In genomic region chr4:161208564-161208963, GRCh38 we compare ENCODE assay signal across 20 cellular contexts.
A peak's percentile ranks its signal among the peaks of the same experiment; 100 is the strongest.
DNase-seq lines count a peak whose midpoint lies in the region; ATAC-seq and TF ChIP-seq lines count a peak whose summit lies in the region.
"Had no signal": no experiment of that assay in that cellular context is flagged by ENCODE, and none has a peak within 500 bp of the region (broad histone marks: within the 10 kb centered on the region; RNA-seq: fewer than 3 reads in every experiment).

No MANE protein-coding gene starts in this region.

- H3K27ac Mint-ChIP-seq in progenitor cell of endocrine pancreas, result no peak overlapping the region
- H3K27ac Mint-ChIP-seq in activated naive CD4-positive, alpha-beta T cell treated with anti-CD3 and anti-CD28 coated beads, Interleukin-2, amount 10 ng/mL, durations not matched to agents 7 days and 5 days, result no peak overlapping the region
- H3K27ac Mint-ChIP-seq: CD14-positive monocyte, H9, T-cell had no signal

- WGBS in SK-N-SH (ENCODE audit: low lambda C conversion rate), result 14% methylated on average over 1 of the region's 1 CpG
- WGBS in upper lobe of left lung, 2 donors, result 56% methylated on average over 1 of the region's 1 CpG

- no peak overlapping the region for H3K4me3 Mint-ChIP-seq in progenitor cell of endocrine pancreas (ENCODE audit: low read depth)
- H3K4me3 Mint-ChIP-seq in activated naive CD4-positive, alpha-beta T cell treated with anti-CD3 and anti-CD28 coated beads, Interleukin-2, amount 10 ng/mL, durations not matched to agents 7 days and 5 days, result no peak overlapping the region
- H3K4me3 Mint-ChIP-seq: CD14-positive monocyte, H9, T-cell had no signal

- H3K27me3 ChIP-seq in BE2C, result no peaks in the 10 kb centered on the region
- H3K27me3 ChIP-seq in SK-N-SH (ENCODE audit: insufficient read depth), result no peaks in the 10 kb centered on the region
- H3K27me3 ChIP-seq in upper lobe of left lung, result no peaks in the 10 kb centered on the region
- H3K27me3 ChIP-seq: Peyer's patch had no signal

- CTCF ChIA-PET in SK-N-SH (lab: Yijun Ruan, JAX), result interaction anchor here (0.6 kb wide), 1 partner anchor 1381 kb away, joined by 3 read pairs; no protein-coding TSS in a partner anchor
- CTCF ChIA-PET in activated naive CD4-positive, alpha-beta T cell treated with anti-CD3 and anti-CD28 coated beads, Interleukin-2, amount 10 ng/mL, durations not matched to agents 7 days and 5 days (lab: Charles Lee), result no interaction called here

- H3K9ac ChIP-seq in SK-N-SH, result no peak overlapping the region

- H3K36me3 Mint-ChIP-seq in progenitor cell of endocrine pancreas (ENCODE audit: insufficient read depth), result no peaks in the 10 kb centered on the region
- H3K36me3 Mint-ChIP-seq in activated naive CD4-positive, alpha-beta T cell treated with anti-CD3 and anti-CD28 coated beads, Interleukin-2, amount 10 ng/mL, durations not matched to agents 7 days and 5 days, result no peaks in the 10 kb centered on the region
- H3K36me3 Mint-ChIP-seq: CD14-positive monocyte, T-cell had no signal

- H3K4me1 ChIP-seq in BE2C (peaks cover 16% of the 10 kb centered on the region), SK-N-SH (ENCODE audit: control insufficient read depth in 1 of 2, insufficient read depth in 2 of 2, low read depth in 1 of 2, low read length in 1 of 2) (peaks cover 0 to 5% of the 10 kb centered on the region in 2 experiments; a peak in 2 of 4 replicates), upper lobe of left lung (no peaks in the 10 kb centered on the region)
- H3K4me1 ChIP-seq: Peyer's patch had no signal

- H3K9me3 ChIP-seq in BE2C (no peaks in the 10 kb centered on the region), SK-N-SH (no peaks in the 10 kb centered on the region), upper lobe of left lung (no peaks in the 10 kb centered on the region)
- H3K9me3 ChIP-seq: Peyer's patch had no signal

- 0 out of 2 replicates have a peak, but pooled peaks have one; percentile 17 for TF ChIP-seq RAD21 in SK-N-SH (IDR thresholded peaks at IDR 0.05; ENCODE audit: low read length)

- H3F3A ChIP-seq in SK-N-SH (replicated peaks; ENCODE audit: insufficient read depth), result no peaks in the 10 kb centered on the region

- no peaks in the 10 kb centered on the region for H3K27me3 Mint-ChIP-seq in progenitor cell of endocrine pancreas
- H3K27me3 Mint-ChIP-seq in activated naive CD4-positive, alpha-beta T cell treated with anti-CD3 and anti-CD28 coated beads, Interleukin-2, amount 10 ng/mL, durations not matched to agents 7 days and 5 days, result no peaks in the 10 kb centered on the region
- H3K27me3 Mint-ChIP-seq: T-cell had no signal

- no peak overlapping the region for H2AFZ ChIP-seq in SK-N-SH (ENCODE audit: low read depth)

- TF ChIP-seq CTCF in BE2C (IDR thresholded peaks at IDR 0.05; ENCODE audit: low read depth, low read length) (no peak), SK-N-SH (IDR thresholded peaks at IDR 0.05) (no peak), progenitor cell of endocrine pancreas (IDR thresholded peaks at IDR 0.05; ENCODE audit: unreplicated experiment) (no peak), upper lobe of left lung (IDR thresholded peaks at IDR 0.05) (no peak)

- no peaks in the 10 kb centered on the region for H3K4me1 Mint-ChIP-seq in progenitor cell of endocrine pancreas (ENCODE audit: low read depth)
- H3K4me1 Mint-ChIP-seq in activated naive CD4-positive, alpha-beta T cell treated with anti-CD3 and anti-CD28 coated beads, Interleukin-2, amount 10 ng/mL, durations not matched to agents 7 days and 5 days, result no peaks in the 10 kb centered on the region
- H3K4me1 Mint-ChIP-seq: CD14-positive monocyte, T-cell had no signal

- no peak overlapping the region for H3K4me2 ChIP-seq in SK-N-SH

- POLR2A ChIA-PET in SK-N-SH (lab: Yijun Ruan, JAX), result no interaction called here

- TF ChIP-seq EP300 in SK-N-SH (IDR thresholded peaks at IDR 0.05; ENCODE audit: borderline replicate concordance in 1 of 2, low read depth in 1 of 2, low read length in 1 of 2) (peak in 1 of 2 experiments; percentile 85; a peak in 1 of 4 replicates), upper lobe of left lung (IDR thresholded peaks at IDR 0.05) (no peak)

- no peak overlapping the region for H3K4me3 ChIP-seq in BE2C (ENCODE audit: low read depth, low read length)
- no peak overlapping the region for H3K4me3 ChIP-seq in SK-N-SH (ENCODE audit: low read depth in 2 of 2, low read length in 1 of 2)
- no peak overlapping the region for H3K4me3 ChIP-seq in upper lobe of left lung
- H3K4me3 ChIP-seq: Peyer's patch, SK-N-MC had no signal

- H3K79me2 ChIP-seq in SK-N-SH (ENCODE audit: insufficient read depth), result no peaks in the 10 kb centered on the region

- H3K27ac ChIP-seq in SK-N-SH (ENCODE audit: low read depth in 2 of 2, low read length in 1 of 2), result peak overlapping the region in 1 of 2 experiments; percentile 58; a peak in 1 of 4 replicates
- H3K27ac ChIP-seq in upper lobe of left lung, result no peak overlapping the region
- H3K27ac ChIP-seq: 22Rv1, Peyer's patch, SK-N-MC had no signal

- ATAC-seq in upper lobe of left lung (ENCODE audit: low FRiP score in 2 of 2), result no peak
- ATAC-seq: T-cell had no signal

- H4K20me1 ChIP-seq in SK-N-SH (ENCODE audit: insufficient read depth), result no peaks in the 10 kb centered on the region

- no peaks in the 10 kb centered on the region for H3K36me3 ChIP-seq in BE2C
- H3K36me3 ChIP-seq in SK-N-SH (replicated peaks in 1 of 2; ENCODE audit: control insufficient read depth in 1 of 2, insufficient read depth in 2 of 2, low read length in 1 of 2), result no peaks in the 10 kb centered on the region
- no peaks in the 10 kb centered on the region for H3K36me3 ChIP-seq in upper lobe of left lung
- H3K36me3 ChIP-seq: Peyer's patch had no signal

- intact Hi-C loops in head of caudate nucleus (cut with DNase I), result no loop called here

- DNase-seq in BE2C, result peak; percentile 12
- peak; percentile 87 for DNase-seq in NCI-H1417 treated with DMSO at 0.1 percent for 48 hours (lab: John Stamatoyannopoulos, UW)
- DNase-seq in NCI-H748 (lab: John Stamatoyannopoulos, UW; ENCODE audit: unreplicated experiment), result peak; percentile 78
- peak; percentile 18 for DNase-seq in SK-N-SH
- DNase-seq in progenitor cell of endocrine pancreas (ENCODE audit: low spot score, unreplicated experiment), result no peak
- DNase-seq in activated naive CD4-positive, alpha-beta T cell treated with anti-CD3 and anti-CD28 coated beads, Interleukin-2, amount 10 ng/mL, durations not matched to agents 7 days and 5 days, result no peak
- DNase-seq in head of caudate nucleus, result no peak
- DNase-seq in upper lobe of left lung, result no peak
- DNase-seq: AML-193, DMS79 treated with DMSO at 0.1 percent for 48 hours, H9, Kasumi-1, NCI-H1092 treated with DMSO at 0.1 percent for 48 hours, NCI-H2029, NCI-H510A, Peyer's patch, T-cell had no signal

- H3K9me3 Mint-ChIP-seq in progenitor cell of endocrine pancreas (ENCODE audit: low read depth), result peaks cover 20% of the 10 kb centered on the region
- H3K9me3 Mint-ChIP-seq in activated naive CD4-positive, alpha-beta T cell treated with anti-CD3 and anti-CD28 coated beads, Interleukin-2, amount 10 ng/mL, durations not matched to agents 7 days and 5 days, result peaks cover 9% of the 10 kb centered on the region

- H3K9me2 ChIP-seq in SK-N-SH, result no peaks in the 10 kb centered on the region

- TF ChIP-seq POLR2A in upper lobe of left lung (IDR thresholded peaks at IDR 0.05), result no peak

TF ChIP-seq in SK-N-SH, 30 proteins besides CTCF, POLR2A, EP300 and RAD21:
- TF ChIP-seq RCOR1 (IDR thresholded peaks at IDR 0.05; ENCODE audit: low read length), result peak; percentile 83
- TF ChIP-seq, protein P1, sequence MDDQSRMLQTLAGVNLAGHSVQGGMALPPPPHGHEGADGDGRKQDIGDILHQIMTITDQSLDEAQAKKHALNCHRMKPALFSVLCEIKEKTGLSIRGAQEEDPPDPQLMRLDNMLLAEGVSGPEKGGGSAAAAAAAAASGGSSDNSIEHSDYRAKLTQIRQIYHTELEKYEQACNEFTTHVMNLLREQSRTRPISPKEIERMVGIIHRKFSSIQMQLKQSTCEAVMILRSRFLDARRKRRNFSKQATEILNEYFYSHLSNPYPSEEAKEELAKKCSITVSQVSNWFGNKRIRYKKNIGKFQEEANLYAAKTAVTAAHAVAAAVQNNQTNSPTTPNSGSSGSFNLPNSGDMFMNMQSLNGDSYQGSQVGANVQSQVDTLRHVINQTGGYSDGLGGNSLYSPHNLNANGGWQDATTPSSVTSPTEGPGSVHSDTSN (IDR thresholded peaks at IDR 0.05), result no peak
- TF ChIP-seq MEF2A (IDR thresholded peaks at IDR 0.05; ENCODE audit: borderline replicate concordance, low read depth), result no peak
- TF ChIP-seq FOXJ3 (CRISPR knock-in tag; IDR thresholded peaks at IDR 0.05), result peak; percentile 35; the same call in 1 of the 2 replicates
- peak; percentile 69 for TF ChIP-seq GATA2 (CRISPR knock-in tag; IDR thresholded peaks at IDR 0.05)
- TF ChIP-seq CHD2 (IDR thresholded peaks at IDR 0.05; ENCODE audit: low read length, partially characterized antibody), result peak; percentile 61

Comparison
In these comparisons a context has a peak if more than half of its experiments do, and no peak if none do; other contexts are left out.
1. DNase-seq: peak in BE2C (single experiment), NCI-H1417 treated with DMSO at 0.1 percent for 48 hours (single experiment), NCI-H748 (single experiment) and SK-N-SH (single experiment); none in progenitor cell of endocrine pancreas (single experiment), activated naive CD4-positive, alpha-beta T cell treated with anti-CD3 and anti-CD28 coated beads, Interleukin-2, amount 10 ng/mL, durations not matched to agents 7 days and 5 days (single experiment), head of caudate nucleus (0 of 42) and upper lobe of left lung (0 of 2).